Comparison of ENCODE assay signal across 11 cellular contexts in the genomic region with DNA sequence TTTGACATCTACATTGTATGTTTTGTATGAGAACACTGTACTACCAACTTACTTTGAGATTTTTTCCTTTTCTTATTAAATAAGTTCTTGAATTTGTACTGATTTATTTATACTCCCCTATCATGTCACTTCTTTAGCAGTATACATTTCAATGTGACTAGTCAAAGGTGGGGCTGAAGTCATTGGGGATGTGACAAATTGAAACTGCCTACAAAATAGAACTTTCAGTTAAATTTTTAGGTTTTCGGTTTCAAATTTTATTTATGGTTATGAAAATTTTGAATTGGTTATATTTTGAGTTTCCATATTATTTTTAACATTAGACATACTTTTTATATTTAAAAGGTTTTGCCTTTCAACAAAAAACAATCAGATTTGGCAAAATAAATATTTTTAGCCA.
A peak's percentile ranks its signal among the peaks of the same experiment; 100 is the strongest.
DNase-seq lines count a peak whose midpoint lies in the region; ATAC-seq, FAIRE-seq and TF ChIP-seq lines count a peak whose summit lies in the region.
"Had no signal": no experiment of that assay in that cellular context is flagged by ENCODE, and none has a peak within 500 bp of the region (broad histone marks: within the 10 kb centered on the region; RNA-seq: fewer than 3 reads in every experiment).

No MANE protein-coding gene starts in this region.

- H3K27ac Mint-ChIP-seq in activated naive CD4-positive, alpha-beta T cell treated with anti-CD3 and anti-CD28 coated beads, Interleukin-2, amount 50 U/mL, for 72 hours = no peak overlapping the region
- H3K27ac Mint-ChIP-seq: activated naive CD8-positive, alpha-beta T cell treated with anti-CD3 and anti-CD28 coated beads, Interleukin-2, amount 50 U/mL, for 24 hours; WTC11 had no signal

- peak; percentile 90 for FAIRE-seq in GM19239 (lab: Jason Lieb, UNC)

- H3K9me3 Mint-ChIP-seq in activated naive CD4-positive, alpha-beta T cell treated with anti-CD3 and anti-CD28 coated beads, Interleukin-2, amount 50 U/mL, for 72 hours = no peaks in the 10 kb centered on the region
- H3K9me3 Mint-ChIP-seq: activated naive CD8-positive, alpha-beta T cell treated with anti-CD3 and anti-CD28 coated beads, Interleukin-2, amount 50 U/mL, for 24 hours; WTC11 had no signal

- no peak for DNase-seq in GM19239 (ENCODE audit: insufficient read length, low spot score)
- no peak for DNase-seq in activated naive CD4-positive, alpha-beta T cell treated with anti-CD3 and anti-CD28 coated beads, Interleukin-2, amount 50 U/mL, for 72 hours (ENCODE audit: low spot score in 2 of 2)
- no peak for DNase-seq in AG08395 (ENCODE audit: low spot score)
- DNase-seq in NCI-H2081 (lab: John Stamatoyannopoulos, UW) = no peak
- DNase-seq: activated naive CD8-positive, alpha-beta T cell treated with anti-CD3 and anti-CD28 coated beads, Interleukin-2, amount 50 U/mL, for 24 hours; activated T-cell treated with anti-CD3 and anti-CD28 coated beads for 4 hours; cortex of kidney had no signal

- ATAC-seq in HG02588 (IDR thresholded peaks at IDR 0.05; ENCODE audit: unreplicated experiment) (peak; percentile 54), HG03175 (IDR thresholded peaks at IDR 0.05; ENCODE audit: unreplicated experiment) (peak; percentile 40), SK-N-SH treated with all-trans-retinoic acid at 6 μM for 48 hours (no peak)
- no peak for ATAC-seq in activated naive CD4-positive, alpha-beta T cell treated with anti-CD3 and anti-CD28 coated beads, Interleukin-2, amount 50 U/mL, for 72 hours
- ATAC-seq: activated naive CD8-positive, alpha-beta T cell treated with anti-CD3 and anti-CD28 coated beads, Interleukin-2, amount 50 U/mL, for 24 hours had no signal

- no peaks in the 10 kb centered on the region for H3K36me3 Mint-ChIP-seq in activated naive CD4-positive, alpha-beta T cell treated with anti-CD3 and anti-CD28 coated beads, Interleukin-2, amount 50 U/mL, for 72 hours

TF ChIP-seq in SK-N-SH treated with all-trans-retinoic acid at 6 μM for 48 hours, 23 proteins besides CTCF, POLR2A, EP300 and RAD21:
- no peak for TF ChIP-seq ZNF565 (CRISPR knock-in tag; conservative IDR thresholded peaks at IDR 0.05; ENCODE audit: low read depth)
- TF ChIP-seq, protein P1, sequence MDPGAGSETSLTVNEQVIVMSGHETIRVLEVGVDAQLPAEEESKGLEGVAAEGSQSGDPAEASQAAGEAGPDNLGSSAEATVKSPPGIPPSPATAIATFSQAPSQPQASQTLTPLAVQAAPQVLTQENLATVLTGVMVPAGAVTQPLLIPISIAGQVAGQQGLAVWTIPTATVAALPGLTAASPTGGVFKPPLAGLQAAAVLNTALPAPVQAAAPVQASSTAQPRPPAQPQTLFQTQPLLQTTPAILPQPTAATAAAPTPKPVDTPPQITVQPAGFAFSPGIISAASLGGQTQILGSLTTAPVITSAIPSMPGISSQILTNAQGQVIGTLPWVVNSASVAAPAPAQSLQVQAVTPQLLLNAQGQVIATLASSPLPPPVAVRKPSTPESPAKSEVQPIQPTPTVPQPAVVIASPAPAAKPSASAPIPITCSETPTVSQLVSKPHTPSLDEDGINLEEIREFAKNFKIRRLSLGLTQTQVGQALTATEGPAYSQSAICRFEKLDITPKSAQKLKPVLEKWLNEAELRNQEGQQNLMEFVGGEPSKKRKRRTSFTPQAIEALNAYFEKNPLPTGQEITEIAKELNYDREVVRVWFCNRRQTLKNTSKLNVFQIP (CRISPR knock-in tag; IDR thresholded peaks at IDR 0.05; ENCODE audit: borderline replicate concordance, low read depth) = no peak

Comparison
In these comparisons a context has a peak if more than half of its experiments do, and no peak if none do; other contexts are left out.
1. ATAC-seq: peak in HG02588 (single experiment) and HG03175 (single experiment); none in SK-N-SH treated with all-trans-retinoic acid at 6 μM for 48 hours (single experiment) and activated naive CD4-positive, alpha-beta T cell treated with anti-CD3 and anti-CD28 coated beads, Interleukin-2, amount 50 U/mL, for 72 hours (0 of 2).